Comparison of ENCODE assay signal across 8 cellular contexts in the genomic region with DNA sequence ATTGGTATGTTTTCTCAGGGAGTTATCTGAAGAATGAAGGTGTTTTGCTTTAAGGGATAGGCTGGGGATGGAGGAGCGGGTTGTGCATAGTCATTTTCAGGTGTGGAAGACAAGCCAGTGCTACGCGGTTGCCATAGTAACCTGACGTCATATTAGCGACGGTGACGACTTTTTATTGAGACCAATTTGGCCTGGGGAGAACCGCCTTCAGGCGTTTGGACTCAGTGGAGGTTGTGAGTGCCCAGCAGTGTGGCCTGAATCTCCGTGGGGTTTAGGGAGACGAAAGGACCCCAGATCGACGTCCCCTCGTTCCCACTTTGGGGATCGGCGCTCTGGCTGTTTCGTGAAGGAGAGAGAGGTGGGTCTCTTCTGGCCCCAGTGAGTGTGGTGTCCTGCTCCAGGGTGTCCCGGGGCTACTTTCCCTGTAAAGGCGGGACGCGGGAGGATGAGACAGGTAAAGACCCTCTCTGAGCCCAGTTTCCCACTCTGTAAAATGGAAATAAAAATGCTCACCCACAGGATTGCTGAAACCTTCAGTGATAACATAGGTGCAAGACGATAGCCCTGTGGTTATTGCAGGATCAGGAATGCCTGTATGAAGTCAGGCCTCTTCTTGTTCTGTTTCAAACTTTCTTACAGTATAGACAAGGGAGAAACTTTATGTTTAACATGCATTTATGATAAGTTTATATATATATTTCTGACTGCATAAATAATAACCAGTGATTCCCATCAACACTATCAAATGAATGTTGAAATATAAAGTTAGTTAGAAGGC. TPM values are rescaled to one million over a fixed set of nuclear protein-coding genes. Genes with fewer than 3 reads are reported as not detected.
A peak's percentile ranks its signal among the peaks of the same experiment; 100 is the strongest.
DNase-seq lines count a peak whose midpoint lies in the region; ATAC-seq lines count a peak whose summit lies in the region.

No MANE protein-coding gene starts in this region.

- ATAC-seq in GM19351 (IDR thresholded peaks at IDR 0.05; ENCODE audit: unreplicated experiment) (peak; percentile 96), HG03520 (IDR thresholded peaks at IDR 0.05; ENCODE audit: unreplicated experiment) (peak; percentile 94)

- peak; percentile 88 for DNase-seq in CD1c-positive myeloid dendritic cell (ENCODE audit: extremely low spot score)
- DNase-seq in NCI-H526 treated with DMSO at 0.1 percent for 48 hours (lab: John Stamatoyannopoulos, UW) = peak; percentile 69
- DNase-seq in activated CD4-positive, alpha-beta T cell treated with anti-CD3 and anti-CD28 coated beads, Interleukin-2, amount 50 U/mL, for 48 hours = peak; percentile 77 to 83
- peak; percentile 69 for DNase-seq in effector CD4-positive, alpha-beta T cell
- DNase-seq in lung microvascular endothelial cell (ENCODE audit: low read depth in 2 of 2) = peak; percentile 85 to 92
- peak; percentile 33 to 68 (median 58) for DNase-seq in stimulated activated CD4-positive, alpha-beta T cell treated with anti-CD3 and anti-CD28 coated beads, TNF-alpha, amount 100 ng/mL, for 4 hours (ENCODE audit: low read depth in 3 of 3)

RNA-seq across cellular contexts. Expression of a gene that starts 48.6 kb away (rescaled TPM):
- total RNA-seq in lung microvascular endothelial cell = 2.6 and 4.4 TPM in 2 replicates

RNA-seq across cellular contexts. Expression of a gene that starts 56.9 kb away (rescaled TPM):
- 9.8 and 10.9 TPM in 2 replicates for total RNA-seq in lung microvascular endothelial cell

Comparison
In these comparisons a context has a peak if more than half of its experiments do, and no peak if none do; other contexts are left out.
1. Peak in every context shown above with its lines: DNase-seq and ATAC-seq.